ENCODE assay signal across 8 cellular contexts in the genomic region with DNA sequence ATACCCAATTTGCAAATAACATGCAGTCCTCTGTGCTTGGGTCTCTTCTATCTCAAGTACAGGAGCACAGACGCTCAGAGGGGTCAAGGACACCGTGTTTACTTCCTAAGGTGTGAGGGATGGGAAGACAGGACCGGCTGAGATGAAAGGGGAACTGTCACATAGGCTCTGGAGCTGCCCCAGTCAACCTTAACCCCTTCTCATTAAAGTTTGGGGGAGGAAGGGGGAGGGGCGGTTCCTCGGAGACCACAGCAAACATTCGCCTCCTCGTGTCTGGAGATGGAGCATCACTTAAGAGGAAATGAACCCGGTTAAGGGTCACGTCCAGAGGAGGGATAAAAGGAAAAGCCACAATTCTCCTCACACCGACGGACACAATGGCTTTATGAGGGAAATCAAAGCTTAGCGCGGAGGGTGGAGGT. TPM values are rescaled to one million over a fixed set of nuclear protein-coding genes. Genes with fewer than 3 reads are reported as not detected.
DNase-seq lines count a peak whose midpoint lies in the region; ATAC-seq, FAIRE-seq and TF ChIP-seq lines count a peak whose summit lies in the region.

No MANE protein-coding gene starts in this region.

- TF ChIP-seq POLR2A in A549 (IDR thresholded peaks at IDR 0.05; ENCODE audit: low read length) (no peak), vagina (IDR thresholded peaks at IDR 0.05) (no peak)

- 44% methylated on average over 13 of the region's 13 CpGs for WGBS in A549 (ENCODE audit: missing lambda C conversion rate)
- no CpG with 5 or more reads among the region's 13 CpGs for WGBS in mesendoderm (ENCODE audit: extremely low coverage, insufficient coverage, low lambda C conversion rate)

- intact Hi-C loops in vagina (cut with DNase I), result no loop called here

- in situ Hi-C loops in KBM-7 (cut with MboI; ENCODE audit: low pct_unique_long_range_greater_than_20kb, low sequenced_read_pairs), result no loop called here

- H3K56ac ChIP-seq in mesendoderm (ENCODE audit: low read length), result peak overlapping the region; percentile 94

- H2BK5ac ChIP-seq in mesendoderm (ENCODE audit: low read length), result peak overlapping the region; percentile 31

- H3K79me2 ChIP-seq in mesendoderm (ENCODE audit: control insufficient read depth, insufficient read depth, low read length), result peaks cover 26% of the 10 kb centered on the region

- peaks cover 15% of the 10 kb centered on the region for H3K4me1 ChIP-seq in A549
- peaks cover 13% of the 10 kb centered on the region for H3K4me1 ChIP-seq in mesendoderm (ENCODE audit: control insufficient read depth, low read depth, low read length)
- H3K4me1 ChIP-seq in vagina, result peaks cover 66% of the 10 kb centered on the region

- H3K4me2 ChIP-seq in A549 (peak overlapping the region; percentile 97), mesendoderm (ENCODE audit: low read length) (peak overlapping the region; percentile 36)

- peak in 1 of 2 experiments; percentile 7; a peak in 3 of 6 replicates for ATAC-seq in A549
- ATAC-seq in central memory CD8-positive, alpha-beta T cell (replicated peaks; ENCODE audit: extremely low read depth, poor library complexity, severe bottlenecking), result no peak

- H3K4me3 Mint-ChIP-seq in central memory CD8-positive, alpha-beta T cell, result peak overlapping the region; percentile 79

- H3K27ac Mint-ChIP-seq in central memory CD8-positive, alpha-beta T cell (ENCODE audit: low read depth), result no peak overlapping the region

- POLR2A ChIA-PET in A549 (lab: Yijun Ruan, JAX), result interaction anchor here (1.1 kb wide), 1 partner anchor 96 kb away, joined by 4 read pairs; no protein-coding TSS in a partner anchor

- no peak overlapping the region for H2AK5ac ChIP-seq in mesendoderm (ENCODE audit: low read length)

- no peak overlapping the region for H2BK15ac ChIP-seq in mesendoderm (replicated peaks; ENCODE audit: low read depth)

- no peak overlapping the region for H4K8ac ChIP-seq in mesendoderm (ENCODE audit: low read depth, low read length)

- H3K36me3 ChIP-seq in mesendoderm (ENCODE audit: control insufficient read depth, insufficient read depth, low read length) (no peaks in the 10 kb centered on the region), vagina (no peaks in the 10 kb centered on the region)

- H3K9me3 Mint-ChIP-seq in central memory CD8-positive, alpha-beta T cell, result no peaks in the 10 kb centered on the region

- TF ChIP-seq CTCF in A549 (IDR thresholded peaks at IDR 0.05), result no peak
- TF ChIP-seq CTCF in vagina (IDR thresholded peaks at IDR 0.05), result no peak

- H4K5ac ChIP-seq in mesendoderm (ENCODE audit: low read length), result no peak overlapping the region

- peak overlapping the region; percentile 61 for H3K4ac ChIP-seq in mesendoderm (ENCODE audit: low read depth, low read length)

- H3K27me3 Mint-ChIP-seq in central memory CD8-positive, alpha-beta T cell, result peaks cover 71% of the 10 kb centered on the region

- no peak for TF ChIP-seq EP300 in A549 (IDR thresholded peaks at IDR 0.05)

- H3K27me3 ChIP-seq in mesendoderm (ENCODE audit: insufficient read depth, low read length, poor library complexity), result no peaks in the 10 kb centered on the region
- no peaks in the 10 kb centered on the region for H3K27me3 ChIP-seq in vagina

- H3K79me1 ChIP-seq in mesendoderm (ENCODE audit: low read length), result peaks cover 24% of the 10 kb centered on the region

- no peaks in the 10 kb centered on the region for H3K36me3 Mint-ChIP-seq in central memory CD8-positive, alpha-beta T cell (ENCODE audit: insufficient read depth)

- H3K9ac ChIP-seq in mesendoderm (ENCODE audit: low read length), result peak overlapping the region; percentile 78

- H3K18ac ChIP-seq in mesendoderm (ENCODE audit: low read length), result peak overlapping the region; percentile 93

- H3K23ac ChIP-seq in mesendoderm (ENCODE audit: low read length), result no peak overlapping the region

- DNase-seq in A549 (ENCODE audit: low read depth in 1 of 2, low spot score in 1 of 2), result peak in 1 of 2 experiments; percentile 29
- peak; percentile 75 for DNase-seq in KBM-7
- DNase-seq in central memory CD8-positive, alpha-beta T cell (ENCODE audit: low spot score in 2 of 2), result no peak
- peak; percentile 85 for DNase-seq in mesendoderm
- DNase-seq in vagina (ENCODE audit: extremely low spot score in 2 of 2), result no peak
- DNase-seq in HuH-7.5 (ENCODE audit: low spot score), result no peak
- no peak for DNase-seq in activated CD4-positive, CD25-positive, alpha-beta regulatory T cell (lab: John Stamatoyannopoulos, UW)
- no peak for DNase-seq in NCI-H128 (lab: John Stamatoyannopoulos, UW; ENCODE audit: unreplicated experiment)

- H3K9me3 ChIP-seq in A549 (no peaks in the 10 kb centered on the region), vagina (no peaks in the 10 kb centered on the region)

- no peak overlapping the region for H2BK120ac ChIP-seq in mesendoderm (ENCODE audit: low read depth, low read length)

- peaks cover 10% of the 10 kb centered on the region for H3K4me1 Mint-ChIP-seq in central memory CD8-positive, alpha-beta T cell

- peak overlapping the region; percentile 79 for H3K4me3 ChIP-seq in A549
- peak overlapping the region; percentile 75 for H3K4me3 ChIP-seq in mesendoderm (ENCODE audit: low read length)
- H3K4me3 ChIP-seq in vagina, result peak overlapping the region; percentile 63 to 84

- no peak for FAIRE-seq in A549 (lab: Jason Lieb, UNC)

- peak overlapping the region; percentile 86 to 91 for H3K27ac ChIP-seq in A549
- peak overlapping the region; percentile 76 for H3K27ac ChIP-seq in mesendoderm (ENCODE audit: low read depth, low read length)
- H3K27ac ChIP-seq in vagina, result peak overlapping the region; percentile 84

- TF ChIP-seq RAD21 in A549 (conservative IDR thresholded peaks at IDR 0.05 in 1 of 2, IDR thresholded peaks at IDR 0.05 in 1 of 2), result no peak

- CTCF ChIA-PET in A549 (lab: Yijun Ruan, JAX), result interaction anchor here (0.6 to 10.5 kb wide), 33 partner anchors 11 to 248 kb away, joined by 3 to 184 read pairs (median 3); no protein-coding TSS in a partner anchor

TF ChIP-seq in A549, 52 proteins besides CTCF, POLR2A, EP300 and RAD21:
- no peak for TF ChIP-seq CBX8 (IDR thresholded peaks at IDR 0.05)
- no peak for TF ChIP-seq SMC3 (IDR thresholded peaks at IDR 0.05)
- TF ChIP-seq ZNF302 (CRISPR knock-in tag; IDR thresholded peaks at IDR 0.05), result no peak
- no peak for TF ChIP-seq HOXB13 (CRISPR knock-in tag; IDR thresholded peaks at IDR 0.05; ENCODE audit: low read depth)
- TF ChIP-seq, protein P1, sequence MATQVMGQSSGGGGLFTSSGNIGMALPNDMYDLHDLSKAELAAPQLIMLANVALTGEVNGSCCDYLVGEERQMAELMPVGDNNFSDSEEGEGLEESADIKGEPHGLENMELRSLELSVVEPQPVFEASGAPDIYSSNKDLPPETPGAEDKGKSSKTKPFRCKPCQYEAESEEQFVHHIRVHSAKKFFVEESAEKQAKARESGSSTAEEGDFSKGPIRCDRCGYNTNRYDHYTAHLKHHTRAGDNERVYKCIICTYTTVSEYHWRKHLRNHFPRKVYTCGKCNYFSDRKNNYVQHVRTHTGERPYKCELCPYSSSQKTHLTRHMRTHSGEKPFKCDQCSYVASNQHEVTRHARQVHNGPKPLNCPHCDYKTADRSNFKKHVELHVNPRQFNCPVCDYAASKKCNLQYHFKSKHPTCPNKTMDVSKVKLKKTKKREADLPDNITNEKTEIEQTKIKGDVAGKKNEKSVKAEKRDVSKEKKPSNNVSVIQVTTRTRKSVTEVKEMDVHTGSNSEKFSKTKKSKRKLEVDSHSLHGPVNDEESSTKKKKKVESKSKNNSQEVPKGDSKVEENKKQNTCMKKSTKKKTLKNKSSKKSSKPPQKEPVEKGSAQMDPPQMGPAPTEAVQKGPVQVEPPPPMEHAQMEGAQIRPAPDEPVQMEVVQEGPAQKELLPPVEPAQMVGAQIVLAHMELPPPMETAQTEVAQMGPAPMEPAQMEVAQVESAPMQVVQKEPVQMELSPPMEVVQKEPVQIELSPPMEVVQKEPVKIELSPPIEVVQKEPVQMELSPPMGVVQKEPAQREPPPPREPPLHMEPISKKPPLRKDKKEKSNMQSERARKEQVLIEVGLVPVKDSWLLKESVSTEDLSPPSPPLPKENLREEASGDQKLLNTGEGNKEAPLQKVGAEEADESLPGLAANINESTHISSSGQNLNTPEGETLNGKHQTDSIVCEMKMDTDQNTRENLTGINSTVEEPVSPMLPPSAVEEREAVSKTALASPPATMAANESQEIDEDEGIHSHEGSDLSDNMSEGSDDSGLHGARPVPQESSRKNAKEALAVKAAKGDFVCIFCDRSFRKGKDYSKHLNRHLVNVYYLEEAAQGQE (IDR thresholded peaks at IDR 0.05), result no peak
- no peak for TF ChIP-seq HOXB5 (CRISPR knock-in tag; IDR thresholded peaks at IDR 0.05)
- TF ChIP-seq FOXS1 (CRISPR knock-in tag; IDR thresholded peaks at IDR 0.05), result no peak
- no peak for TF ChIP-seq FOSB (CRISPR knock-in tag; IDR thresholded peaks at IDR 0.05)
- no peak for TF ChIP-seq EHF (CRISPR knock-in tag; IDR thresholded peaks at IDR 0.05)
- no peak for TF ChIP-seq GATA3 (IDR thresholded peaks at IDR 0.05; ENCODE audit: borderline replicate concordance)
- TF ChIP-seq RCOR1 (IDR thresholded peaks at IDR 0.05; ENCODE audit: low read depth, low read length), result no peak

RNA-seq across cellular contexts. Expression of a gene that starts 1.1 kb away (rescaled TPM):
- 3.9 and 6.2 TPM in 2 replicates for polyA plus RNA-seq in A549 (2011; rRNA removed)
- 0.82 and 1.1 TPM in 2 replicates for polyA plus RNA-seq in A549 (2012; cell fraction: cytosol; rRNA removed)
- 2.2 and 2.7 TPM in 2 replicates for polyA plus RNA-seq in A549 (2012; cell fraction: nucleus; rRNA removed)
- polyA plus RNA-seq in A549 (2017; fragmentation: RNase III; extraction: RNeasy Plus Mini Kit Qiagen cat#74134 plus additional on column Dnase treatment), result 1.4 to 2.4 TPM (median 1.7 TPM) in 3 replicates
- 7.4 and 7.6 TPM in 2 replicates for polyA minus RNA-seq in A549 (2011; rRNA and poly(A)+ RNA removed)
- 7.7 TPM for polyA plus RNA-seq in mesendoderm (2013, experiment 1 of 2)
- polyA plus RNA-seq in mesendoderm (2013, experiment 2 of 2), result 7.8 TPM
- 56.2 TPM for total RNA-seq in vagina

Comparison
In these comparisons a context has a peak if more than half of its experiments do, and no peak if none do; other contexts are left out.
1. DNase-seq: peak in KBM-7 (single experiment) and mesendoderm (single experiment); none in central memory CD8-positive, alpha-beta T cell (0 of 2), vagina (0 of 2), HuH-7.5 (single experiment), activated CD4-positive, CD25-positive, alpha-beta regulatory T cell (0 of 4) and NCI-H128 (single experiment).
2. Peak in every context shown above with its lines, with median percentiles within 50 percentile points of each other: H3K27ac ChIP-seq and H3K4me3 ChIP-seq.